Comparison of ENCODE assay signal across 19 cellular contexts in the genomic region with DNA sequence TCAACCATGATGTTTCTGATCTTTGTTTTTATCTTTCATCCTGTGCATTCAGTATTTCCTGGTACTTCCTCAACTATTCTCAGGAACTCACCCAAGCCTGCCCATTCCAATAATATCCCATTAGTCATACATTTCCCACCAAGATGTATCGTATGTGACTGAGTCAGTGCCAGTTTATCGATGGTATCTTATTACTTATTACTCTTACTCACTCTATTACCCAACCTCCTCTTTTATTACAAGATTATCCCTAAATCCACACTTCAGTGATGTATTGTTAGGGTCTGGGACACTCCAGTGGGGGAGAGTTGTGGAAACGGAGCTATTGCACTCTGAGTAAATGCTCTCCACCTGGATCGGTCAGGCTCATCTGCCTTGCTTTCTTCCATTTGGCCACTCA. TPM values are rescaled to one million over a fixed set of nuclear protein-coding genes. Genes with fewer than 3 reads are reported as not detected.
"Had no signal": no experiment of that assay in that cellular context is flagged by ENCODE, and none has a peak within 500 bp of the region (broad histone marks: within the 10 kb centered on the region; RNA-seq: fewer than 3 reads in every experiment).

No MANE protein-coding gene starts in this region.

RNA-seq across cellular contexts. Expression of a gene that starts 2.7 kb away (rescaled TPM):
- total RNA-seq: chondrocyte; colonic mucosa; endodermal cell; kidney epithelial cell; left cardiac atrium; left lung; lung microvascular endothelial cell; mucosa of gallbladder; naive thymus-derived CD4-positive, alpha-beta T cell; osteocyte; right cardiac atrium; sigmoid colon; transverse colon; upper lobe of right lung; uterus had no signal
- polyA plus RNA-seq: hepatocyte; naive thymus-derived CD4-positive, alpha-beta T cell; right cardiac atrium had no signal

RNA-seq across cellular contexts. Expression of a gene that starts 14.9 kb away (rescaled TPM):
- total RNA-seq: chondrocyte; colonic mucosa; epithelial cell of proximal tubule; heart left ventricle; hepatocyte; kidney epithelial cell; left cardiac atrium; lung microvascular endothelial cell; mucosa of gallbladder; naive thymus-derived CD4-positive, alpha-beta T cell; osteocyte; right cardiac atrium; sigmoid colon; transverse colon; upper lobe of right lung; uterus had no signal
- polyA plus RNA-seq: hepatocyte; naive thymus-derived CD4-positive, alpha-beta T cell; right cardiac atrium had no signal

RNA-seq across cellular contexts. Expression of a gene that starts 43.8 kb away (rescaled TPM):
- total RNA-seq: chondrocyte; colonic mucosa; endodermal cell; epithelial cell of proximal tubule; gastroesophageal sphincter; heart left ventricle; hepatocyte; kidney epithelial cell; left cardiac atrium; left lung; lung microvascular endothelial cell; mucosa of gallbladder; naive thymus-derived CD4-positive, alpha-beta T cell; osteocyte; right cardiac atrium; sigmoid colon; transverse colon; upper lobe of right lung; uterus had no signal
- polyA plus RNA-seq: heart left ventricle; hepatocyte; naive thymus-derived CD4-positive, alpha-beta T cell; right cardiac atrium; sigmoid colon had no signal
